In the genomic region with DNA sequence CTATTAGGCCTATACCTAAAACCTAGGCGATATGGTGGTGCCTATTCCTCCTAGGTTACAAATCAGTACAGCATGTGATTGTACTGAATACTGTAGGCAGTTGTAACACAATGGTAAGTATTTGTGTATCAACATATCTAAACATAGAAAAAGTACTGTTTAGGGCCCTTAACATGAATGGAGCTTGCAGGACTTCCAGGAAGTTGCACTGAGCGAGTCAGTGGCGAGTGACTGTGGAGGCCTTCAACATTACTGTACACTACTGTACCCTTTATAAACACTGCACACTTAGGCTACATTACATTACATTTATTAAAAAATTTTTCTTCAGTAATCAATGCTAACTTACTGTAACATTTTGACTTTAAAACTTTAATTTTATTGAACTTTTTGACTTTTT, we compare ENCODE assay signal across 2 cellular contexts.
TF ChIP-seq lines count a peak whose summit lies in the region.

No MANE protein-coding gene starts in this region.

TF ChIP-seq in HepG2, 621 proteins besides CTCF, POLR2A, EP300 and RAD21:
- TF ChIP-seq, protein P1, sequence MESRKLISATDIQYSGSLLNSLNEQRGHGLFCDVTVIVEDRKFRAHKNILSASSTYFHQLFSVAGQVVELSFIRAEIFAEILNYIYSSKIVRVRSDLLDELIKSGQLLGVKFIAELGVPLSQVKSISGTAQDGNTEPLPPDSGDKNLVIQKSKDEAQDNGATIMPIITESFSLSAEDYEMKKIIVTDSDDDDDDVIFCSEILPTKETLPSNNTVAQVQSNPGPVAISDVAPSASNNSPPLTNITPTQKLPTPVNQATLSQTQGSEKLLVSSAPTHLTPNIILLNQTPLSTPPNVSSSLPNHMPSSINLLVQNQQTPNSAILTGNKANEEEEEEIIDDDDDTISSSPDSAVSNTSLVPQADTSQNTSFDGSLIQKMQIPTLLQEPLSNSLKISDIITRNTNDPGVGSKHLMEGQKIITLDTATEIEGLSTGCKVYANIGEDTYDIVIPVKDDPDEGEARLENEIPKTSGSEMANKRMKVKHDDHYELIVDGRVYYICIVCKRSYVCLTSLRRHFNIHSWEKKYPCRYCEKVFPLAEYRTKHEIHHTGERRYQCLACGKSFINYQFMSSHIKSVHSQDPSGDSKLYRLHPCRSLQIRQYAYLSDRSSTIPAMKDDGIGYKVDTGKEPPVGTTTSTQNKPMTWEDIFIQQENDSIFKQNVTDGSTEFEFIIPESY (CRISPR knock-in tag; IDR thresholded peaks at IDR 0.05): peak; percentile 19; the same call in 1 of the 2 replicates
- no peak for TF ChIP-seq DNMT3B (CRISPR knock-in tag; conservative IDR thresholded peaks at IDR 0.05)
- no peak for TF ChIP-seq REPIN1 (CRISPR knock-in tag; IDR thresholded peaks at IDR 0.05; ENCODE audit: borderline replicate concordance, low read depth)
- TF ChIP-seq GABPA (IDR thresholded peaks at IDR 0.05; ENCODE audit: low read depth, low read length): no peak
- no peak for TF ChIP-seq GABPA (CRISPR knock-in tag; IDR thresholded peaks at IDR 0.05; ENCODE audit: low read depth)
- TF ChIP-seq FOSL2 (CRISPR knock-in tag; IDR thresholded peaks at IDR 0.05): peak; percentile 32; the same call in 1 of the 2 replicates
- TF ChIP-seq SSRP1 (CRISPR knock-in tag; IDR thresholded peaks at IDR 0.05): no peak

TF ChIP-seq in WTC11, 78 proteins besides CTCF, POLR2A, EP300 and RAD21:
- TF ChIP-seq MXD4 (CRISPR knock-in tag; IDR thresholded peaks at IDR 0.05; ENCODE audit: borderline replicate concordance) (no peak), ZNF396 (CRISPR knock-in tag; IDR thresholded peaks at IDR 0.05; ENCODE audit: borderline replicate concordance) (no peak), OVOL2 (CRISPR knock-in tag; IDR thresholded peaks at IDR 0.05; ENCODE audit: borderline replicate concordance) (no peak), JAZF1 (CRISPR knock-in tag; IDR thresholded peaks at IDR 0.05) (no peak)
- TF ChIP-seq, protein P2, sequence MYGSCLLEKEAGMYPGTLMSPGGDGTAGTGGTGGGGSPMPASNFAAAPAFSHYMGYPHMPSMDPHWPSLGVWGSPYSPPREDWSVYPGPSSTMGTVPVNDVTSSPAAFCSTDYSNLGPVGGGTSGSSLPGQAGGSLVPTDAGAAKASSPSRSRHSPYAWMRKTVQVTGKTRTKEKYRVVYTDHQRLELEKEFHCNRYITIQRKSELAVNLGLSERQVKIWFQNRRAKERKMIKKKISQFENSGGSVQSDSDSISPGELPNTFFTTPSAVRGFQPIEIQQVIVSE (CRISPR knock-in tag; IDR thresholded peaks at IDR 0.05; ENCODE audit: borderline replicate concordance): no peak
- TF ChIP-seq, protein P3, sequence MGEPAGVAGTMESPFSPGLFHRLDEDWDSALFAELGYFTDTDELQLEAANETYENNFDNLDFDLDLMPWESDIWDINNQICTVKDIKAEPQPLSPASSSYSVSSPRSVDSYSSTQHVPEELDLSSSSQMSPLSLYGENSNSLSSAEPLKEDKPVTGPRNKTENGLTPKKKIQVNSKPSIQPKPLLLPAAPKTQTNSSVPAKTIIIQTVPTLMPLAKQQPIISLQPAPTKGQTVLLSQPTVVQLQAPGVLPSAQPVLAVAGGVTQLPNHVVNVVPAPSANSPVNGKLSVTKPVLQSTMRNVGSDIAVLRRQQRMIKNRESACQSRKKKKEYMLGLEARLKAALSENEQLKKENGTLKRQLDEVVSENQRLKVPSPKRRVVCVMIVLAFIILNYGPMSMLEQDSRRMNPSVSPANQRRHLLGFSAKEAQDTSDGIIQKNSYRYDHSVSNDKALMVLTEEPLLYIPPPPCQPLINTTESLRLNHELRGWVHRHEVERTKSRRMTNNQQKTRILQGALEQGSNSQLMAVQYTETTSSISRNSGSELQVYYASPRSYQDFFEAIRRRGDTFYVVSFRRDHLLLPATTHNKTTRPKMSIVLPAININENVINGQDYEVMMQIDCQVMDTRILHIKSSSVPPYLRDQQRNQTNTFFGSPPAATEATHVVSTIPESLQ (CRISPR knock-in tag; IDR thresholded peaks at IDR 0.05): no peak
